ENCODE assay signal across 32 cellular contexts in the genomic region with DNA sequence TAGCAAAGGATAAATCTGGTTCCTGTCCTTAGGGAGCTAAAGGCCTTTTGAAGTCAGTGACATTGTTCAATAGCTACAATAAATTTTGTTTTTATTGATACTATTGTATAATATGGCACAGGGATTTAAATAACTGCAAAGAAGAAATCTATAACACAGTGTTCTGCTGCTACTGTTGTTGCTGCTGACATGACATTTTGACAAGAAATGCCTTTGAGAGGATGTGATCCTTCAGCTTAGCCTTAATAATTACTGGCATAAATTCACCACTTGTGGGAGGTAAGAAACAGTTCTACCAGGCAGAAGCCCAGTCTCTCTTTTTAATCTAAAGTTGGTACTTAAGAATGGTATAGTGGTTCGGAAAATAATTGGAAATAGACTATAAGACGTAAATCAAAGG. TPM values are rescaled to one million over a fixed set of nuclear protein-coding genes. Genes with fewer than 3 reads are reported as not detected.
"Had no signal": no experiment of that assay in that cellular context is flagged by ENCODE, and none has a peak within 500 bp of the region (broad histone marks: within the 10 kb centered on the region; RNA-seq: fewer than 3 reads in every experiment).

No MANE protein-coding gene starts in this region.

- H3K36me3 ChIP-seq: brain microvascular endothelial cell, esophagus muscularis mucosa, gastroesophageal sphincter had no signal

- H3K27ac Mint-ChIP-seq: activated CD4-positive, alpha-beta memory T cell treated with anti-CD3 and anti-CD28 coated beads for 36 hours; activated CD4-positive, alpha-beta T cell treated with anti-CD3 and anti-CD28 coated beads for 36 hours; activated CD4-positive, alpha-beta T cell treated with anti-CD3 and anti-CD28 coated beads, Interleukin-2, amount 10 ng/mL, durations not matched to agents 24 days and 14 days; activated naive CD8-positive, alpha-beta T cell; activated T-cell treated with anti-CD3 and anti-CD28 coated beads, Interleukin-2, amount 50 U/mL, for 24 hours; activated T-cell treated with anti-CD3 and anti-CD28 coated beads, Interleukin-2, amount 50 U/mL, for 72 hours; effector memory CD8-positive, alpha-beta T cell had no signal

- ATAC-seq: activated CD4-positive, alpha-beta T cell treated with anti-CD3 and anti-CD28 coated beads for 36 hours; activated T-cell treated with anti-CD3 and anti-CD28 coated beads, Interleukin-2, amount 50 U/mL, for 72 hours; effector memory CD8-positive, alpha-beta T cell; gastroesophageal sphincter had no signal

- FAIRE-seq: astrocyte, bronchial epithelial cell, colon had no signal

- H3K9me3 Mint-ChIP-seq: activated CD4-positive, alpha-beta memory T cell treated with anti-CD3 and anti-CD28 coated beads for 36 hours; activated CD4-positive, alpha-beta T cell treated with anti-CD3 and anti-CD28 coated beads, Interleukin-2, amount 10 ng/mL, durations not matched to agents 24 days and 14 days; activated T-cell treated with anti-CD3 and anti-CD28 coated beads, Interleukin-2, amount 50 U/mL, for 24 hours; activated T-cell treated with anti-CD3 and anti-CD28 coated beads, Interleukin-2, amount 50 U/mL, for 72 hours had no signal

- H3K27me3 Mint-ChIP-seq: central memory CD8-positive, alpha-beta T cell; effector memory CD8-positive, alpha-beta T cell had no signal

- H3K27me3 ChIP-seq: brain microvascular endothelial cell, esophagus muscularis mucosa, gastroesophageal sphincter had no signal

- H3K36me3 Mint-ChIP-seq: activated CD4-positive, alpha-beta memory T cell treated with anti-CD3 and anti-CD28 coated beads for 36 hours; activated naive CD8-positive, alpha-beta T cell had no signal

- H3K4me3 Mint-ChIP-seq: activated CD4-positive, alpha-beta memory T cell treated with anti-CD3 and anti-CD28 coated beads for 36 hours; activated CD4-positive, alpha-beta T cell treated with anti-CD3 and anti-CD28 coated beads for 36 hours; activated CD4-positive, alpha-beta T cell treated with anti-CD3 and anti-CD28 coated beads, Interleukin-2, amount 10 ng/mL, durations not matched to agents 24 days and 14 days; activated naive CD8-positive, alpha-beta T cell; activated T-cell treated with anti-CD3 and anti-CD28 coated beads, Interleukin-2, amount 50 U/mL, for 24 hours; activated T-cell treated with anti-CD3 and anti-CD28 coated beads, Interleukin-2, amount 50 U/mL, for 72 hours; central memory CD8-positive, alpha-beta T cell; effector memory CD8-positive, alpha-beta T cell had no signal

- H3K27ac ChIP-seq: brain microvascular endothelial cell, esophagus muscularis mucosa, gastroesophageal sphincter had no signal

- H3K9me3 ChIP-seq: esophagus muscularis mucosa, gastroesophageal sphincter had no signal

- H3K4me3 ChIP-seq: esophagus muscularis mucosa, gastroesophageal sphincter had no signal

- H3K4me1 Mint-ChIP-seq: activated CD4-positive, alpha-beta T cell treated with anti-CD3 and anti-CD28 coated beads for 36 hours; activated CD4-positive, alpha-beta T cell treated with anti-CD3 and anti-CD28 coated beads, Interleukin-2, amount 10 ng/mL, durations not matched to agents 24 days and 14 days; central memory CD8-positive, alpha-beta T cell had no signal

- DNase-seq: activated CD4-positive, alpha-beta memory T cell treated with anti-CD3 and anti-CD28 coated beads for 36 hours; activated CD4-positive, alpha-beta T cell treated with anti-CD3 and anti-CD28 coated beads for 36 hours; activated CD4-positive, alpha-beta T cell treated with anti-CD3 and anti-CD28 coated beads, Interleukin-2, amount 10 ng/mL, durations not matched to agents 24 days and 14 days; activated CD4-positive, CD25-positive, alpha-beta regulatory T cell; activated CD4-positive, CD25-positive, alpha-beta regulatory T cell treated with anti-CD3 and anti-CD28 coated beads, Interleukin-2, amount 50 U/mL, for 72 hours; activated CD8-positive, alpha-beta memory T cell treated with anti-CD3 and anti-CD28 coated beads, Interleukin-2, amount 50 U/mL, for 48 hours; activated gamma-delta T cell; activated naive CD4-positive, alpha-beta T cell treated with anti-CD3 and anti-CD28 coated beads, Interleukin-2, amount 50 U/mL, for 16 hours; activated naive CD4-positive, alpha-beta T cell treated with Interleukin-2 at 50 U/mL for 16 hours; activated T-cell treated with anti-CD3 and anti-CD28 coated beads for 4 hours; activated T-cell treated with anti-CD3 and anti-CD28 coated beads, Interleukin-2, amount 50 U/mL, for 24 hours; activated T-cell treated with anti-CD3 and anti-CD28 coated beads, Interleukin-2, amount 50 U/mL, for 72 hours; amniotic stem cell; anterior cingulate cortex; brain microvascular endothelial cell; cortex of kidney; dermis blood vessel endothelial cell; effector CD4-positive, alpha-beta T cell; effector memory CD8-positive, alpha-beta T cell; erythroblast; foreskin melanocyte; T-helper 2 cell had no signal

- H3K4me1 ChIP-seq: esophagus muscularis mucosa, gastroesophageal sphincter had no signal

RNA-seq across cellular contexts. Expression of gene SULT1E1, which starts 4.1 kb away (rescaled TPM):
- total RNA-seq: activated CD4-positive, alpha-beta memory T cell treated with anti-CD3 and anti-CD28 coated beads for 36 hours; activated CD4-positive, alpha-beta T cell treated with anti-CD3 and anti-CD28 coated beads for 36 hours; activated CD4-positive, alpha-beta T cell treated with anti-CD3 and anti-CD28 coated beads, Interleukin-2, amount 10 ng/mL, durations not matched to agents 24 days and 14 days; activated T-cell treated with anti-CD3 and anti-CD28 coated beads, Interleukin-2, amount 50 U/mL, for 72 hours; astrocyte; cardiac septum; esophagus muscularis mucosa; gastroesophageal sphincter; glomerular endothelial cell; T-helper 1 cell treated with Interleukin-12 subunit alpha and Interleukin-12 subunit beta and Interleukin-4 antibody, amounts not matched to agents 30 ng/mL and 1 ng/mL, for 36 hours had no signal
